13 cellular contexts compared by ENCODE assay signal in the genomic region with DNA sequence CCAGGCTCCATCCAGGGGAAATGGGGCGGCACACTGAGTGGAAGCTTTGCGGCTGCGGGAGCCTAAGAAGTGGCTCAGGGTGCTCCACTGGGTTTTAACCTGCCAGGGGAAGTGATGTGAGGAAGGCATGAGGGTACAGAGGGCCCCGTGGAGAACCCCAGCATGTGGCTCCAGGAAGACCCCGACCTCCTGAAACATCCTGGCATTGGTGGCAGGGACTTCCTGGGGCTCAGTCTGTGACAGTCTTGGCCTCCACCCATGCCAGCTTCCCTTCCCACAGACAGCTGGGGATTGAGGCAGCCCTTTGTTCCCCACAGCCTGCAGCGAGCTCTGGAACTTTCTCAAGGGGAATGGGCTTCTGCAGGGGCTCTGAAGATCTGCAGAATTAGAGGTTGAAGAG.
"Had no signal": no experiment of that assay in that cellular context is flagged by ENCODE, and none has a peak within 500 bp of the region (broad histone marks: within the 10 kb centered on the region; RNA-seq: fewer than 3 reads in every experiment).

No MANE protein-coding gene starts in this region.

- H3K36me3 ChIP-seq: cardiac muscle cell, colonic mucosa had no signal

- H3K27ac ChIP-seq: cardiac muscle cell, colonic mucosa had no signal

- DNase-seq: activated CD4-positive, alpha-beta T cell treated with anti-CD3 and anti-CD28 coated beads for 48 hours; activated CD8-positive, alpha-beta memory T cell treated with anti-CD3 and anti-CD28 coated beads, Interleukin-2, amount 50 U/mL, for 48 hours; activated CD8-positive, alpha-beta T cell treated with anti-CD3 and anti-CD28 coated beads, Interleukin-2, amount 10 ng/mL, durations not matched to agents 7 days and 5 days; activated naive CD4-positive, alpha-beta T cell treated with Interleukin-2 at 50 U/mL for 16 hours; activated naive CD8-positive, alpha-beta T cell treated with anti-CD3 and anti-CD28 coated beads, Interleukin-2, amount 50 U/mL, for 24 hours; colonic mucosa; effector CD4-positive, alpha-beta T cell; SK-N-SH; stimulated activated CD4-positive, alpha-beta T cell treated with anti-CD3 and anti-CD28 coated beads, Interleukin-1b, Interleukin-23, amount 100 ng/mL, for 48 hours; stimulated activated naive CD4-positive, alpha-beta T cell treated with Interleukin-2 at 50 U/mL for 16 hours had no signal

- H3K9ac ChIP-seq: SK-N-SH had no signal

- ATAC-seq: activated CD8-positive, alpha-beta T cell treated with anti-CD3 and anti-CD28 coated beads, Interleukin-2, amount 10 ng/mL, durations not matched to agents 7 days and 5 days; activated naive CD8-positive, alpha-beta T cell treated with anti-CD3 and anti-CD28 coated beads, Interleukin-2, amount 50 U/mL, for 24 hours; WTC11 had no signal

- H3K4me3 ChIP-seq: cardiac muscle cell, colonic mucosa, smooth muscle cell had no signal

- H3K9me3 ChIP-seq: colonic mucosa, SK-N-SH had no signal

- H3K4me1 ChIP-seq: colonic mucosa had no signal

- H3K27me3 ChIP-seq: colonic mucosa had no signal
